In genomic region chr12:104788848-104789271, GRCh38 we compare ENCODE assay signal across 14 cellular contexts.
A peak's percentile ranks its signal among the peaks of the same experiment; 100 is the strongest.
DNase-seq lines count a peak whose midpoint lies in the region; ATAC-seq and TF ChIP-seq lines count a peak whose summit lies in the region.
"Had no signal": no experiment of that assay in that cellular context is flagged by ENCODE, and none has a peak within 500 bp of the region (broad histone marks: within the 10 kb centered on the region; RNA-seq: fewer than 3 reads in every experiment).

No MANE protein-coding gene starts in this region.

- H3K9ac ChIP-seq in HUES6 (ENCODE audit: low read length): no peak overlapping the region

- H3K27ac ChIP-seq in HUES6 (ENCODE audit: low read depth, low read length): peak overlapping the region; percentile 5; the same call in 1 of the 2 replicates
- H3K27ac ChIP-seq: HL-60 had no signal

- no peak overlapping the region for H3K4me3 ChIP-seq in HUES6 (ENCODE audit: low read depth, low read length)

- 0 out of 2 replicates have a peak, but pooled peaks cover 6% of the 10 kb centered on the region for H3K9me3 ChIP-seq in HUES6 (ENCODE audit: control insufficient read depth, insufficient read depth, low read depth, low read length)

- no peaks in the 10 kb centered on the region for H3K27me3 ChIP-seq in HUES6 (ENCODE audit: control insufficient read depth, insufficient read depth, low read length)

- in situ Hi-C loops in SK-MEL-5 (cut with HindIII; ENCODE audit: low pct_unique_long_range_greater_than_20kb, low sequenced_read_pairs): no loop called here

- H3K36me3 ChIP-seq in HUES6 (ENCODE audit: control insufficient read depth, insufficient read depth, low read length): no peaks in the 10 kb centered on the region

- DNase-seq in DMS 273 (lab: John Stamatoyannopoulos, UW; ENCODE audit: unreplicated experiment) (peak; percentile 82), SK-MEL-5 (ENCODE audit: low read depth, low spot score) (peak; percentile 71), islet precursor cell (peak; percentile 62)
- no peak for DNase-seq in effector CD8-positive, alpha-beta T cell (lab: John Stamatoyannopoulos, UW)
- DNase-seq: activated CD8-positive, alpha-beta T cell treated with anti-CD3 and anti-CD28 coated beads, Interleukin-2, amount 10 ng/mL, durations not matched to agents 7 days and 5 days; activated gamma-delta T cell treated with Interleukin-2 at 50 U/mL for 16 hours; CD4-positive, alpha-beta T cell; NCI-H1092 treated with DMSO at 0.1 percent for 48 hours; nephron progenitor cell had no signal

- no peak for ATAC-seq in SK-N-SH treated with all-trans-retinoic acid at 6 μM for 48 hours
- ATAC-seq in GM21423 (IDR thresholded peaks at IDR 0.05; ENCODE audit: unreplicated experiment): no peak
- ATAC-seq: activated CD8-positive, alpha-beta T cell treated with anti-CD3 and anti-CD28 coated beads, Interleukin-2, amount 10 ng/mL, durations not matched to agents 7 days and 5 days; Panc1 had no signal

- H3K4me1 ChIP-seq in HUES6 (ENCODE audit: control insufficient read depth, insufficient read depth, low read length): peaks cover 18% of the 10 kb centered on the region

TF ChIP-seq in SK-N-SH treated with all-trans-retinoic acid at 6 μM for 48 hours, 23 proteins besides CTCF, POLR2A, EP300 and RAD21:
- no peak for TF ChIP-seq TSHZ2 (CRISPR knock-in tag; IDR thresholded peaks at IDR 0.05)
- TF ChIP-seq OSR1 (CRISPR knock-in tag; IDR thresholded peaks at IDR 0.05): no peak
